Comparison of ENCODE assay signal across 8 cellular contexts in genomic region chr6:17156112-17156921, GRCh38.
DNase-seq lines count a peak whose midpoint lies in the region; ATAC-seq and TF ChIP-seq lines count a peak whose summit lies in the region.

No MANE protein-coding gene starts in this region.

- no peak overlapping the region for H3K4me3 ChIP-seq in brain microvascular endothelial cell (ENCODE audit: low read depth, low read length)

- no peaks in the 10 kb centered on the region for H3K27me3 ChIP-seq in brain microvascular endothelial cell (replicated peaks)

- DNase-seq in AML-193 (lab: John Stamatoyannopoulos, UW), result peak; percentile 49 to 52
- peak; percentile 74 to 75 for DNase-seq in NCI-H2081 (lab: John Stamatoyannopoulos, UW)
- peak; percentile 21 for DNase-seq in UCSD-AML1 (lab: John Stamatoyannopoulos, UW; ENCODE audit: unreplicated experiment)
- DNase-seq in brain microvascular endothelial cell, result peak; percentile 72
- DNase-seq in inferior parietal cortex (ENCODE audit: extremely low spot score), result peak; percentile 95
- DNase-seq in stimulated activated CD4-positive, alpha-beta T cell treated with anti-CD3 and anti-CD28 coated beads, Interleukin-1b, Interleukin-23, amount 100 ng/mL, for 1 hour (ENCODE audit: low read depth in 2 of 2), result peak; percentile 10 to 32

- no peak overlapping the region for H3K27ac ChIP-seq in brain microvascular endothelial cell

- in situ Hi-C loops in brain microvascular endothelial cell (cut with HindIII; ENCODE audit: low pct_ligation_motif_present, low sequenced_read_pairs), result no loop called here

- H3K36me3 ChIP-seq in brain microvascular endothelial cell (replicated peaks), result no peaks in the 10 kb centered on the region

- TF ChIP-seq CTCF in brain microvascular endothelial cell (IDR thresholded peaks at IDR 0.05; ENCODE audit: low read depth, low read length, missing control alignments), result peak; percentile 75

- ATAC-seq in GM21723 (IDR thresholded peaks at IDR 0.05; ENCODE audit: unreplicated experiment) (peak; percentile 56), HG03442 (IDR thresholded peaks at IDR 0.05; ENCODE audit: unreplicated experiment) (no peak)

Comparison
In these comparisons a context has a peak if more than half of its experiments do, and no peak if none do; other contexts are left out.
1. DNase-seq: peak in every context shown above with its lines; median percentile 95 in inferior parietal cortex; 74 in NCI-H2081; 72 in brain microvascular endothelial cell; 50 in AML-193; 21 in UCSD-AML1; 21 in stimulated activated CD4-positive, alpha-beta T cell treated with anti-CD3 and anti-CD28 coated beads, Interleukin-1b, Interleukin-23, amount 100 ng/mL, for 1 hour.